11 cellular contexts compared by ENCODE assay signal in genomic region chr22:49999063-49999900, GRCh38. TPM values are rescaled to one million over a fixed set of nuclear protein-coding genes. Genes with fewer than 3 reads are reported as not detected.
DNase-seq lines count a peak whose midpoint lies in the region; ATAC-seq, FAIRE-seq and TF ChIP-seq lines count a peak whose summit lies in the region.
"Had no signal": no experiment of that assay in that cellular context is flagged by ENCODE, and none has a peak within 500 bp of the region (broad histone marks: within the 10 kb centered on the region; RNA-seq: fewer than 3 reads in every experiment).

No MANE protein-coding gene starts in this region.

- no peak overlapping the region for H3K27ac ChIP-seq in CD4-positive, alpha-beta T cell (ENCODE audit: low read depth, low read length)
- H3K27ac ChIP-seq in SK-N-SH (ENCODE audit: low read depth in 2 of 2, low read length in 1 of 2), result no peak overlapping the region
- no peak overlapping the region for H3K27ac ChIP-seq in endothelial cell of umbilical vein (ENCODE audit: insufficient read depth, low read depth, low read length)
- no peak overlapping the region for H3K27ac ChIP-seq in naive thymus-derived CD4-positive, alpha-beta T cell (ENCODE audit: low read depth, low read length)

- H3K9me1 ChIP-seq in endothelial cell of umbilical vein (replicated peaks; ENCODE audit: control insufficient read depth, extremely low read depth, insufficient read depth, low read length), result no peaks in the 10 kb centered on the region

- no peak overlapping the region for H3K9ac ChIP-seq in SK-N-SH
- no peak overlapping the region for H3K9ac ChIP-seq in endothelial cell of umbilical vein (replicated peaks; ENCODE audit: extremely low read depth, insufficient read depth, low read length)

- H3K4me1 Mint-ChIP-seq in CD4-positive, alpha-beta T cell (ENCODE audit: low read depth), result peaks cover 9% of the 10 kb centered on the region
- peaks cover 0 to 10% (median 8%) of the 10 kb centered on the region in 7 donors for H3K4me1 Mint-ChIP-seq in naive thymus-derived CD4-positive, alpha-beta T cell

- no peak for TF ChIP-seq EP300 in SK-N-SH (IDR thresholded peaks at IDR 0.05; ENCODE audit: borderline replicate concordance in 1 of 2, low read depth in 1 of 2, low read length in 1 of 2)

- H3K36me3 Mint-ChIP-seq in CD4-positive, alpha-beta T cell (ENCODE audit: low read depth), result no peaks in the 10 kb centered on the region
- H3K36me3 Mint-ChIP-seq in naive thymus-derived CD4-positive, alpha-beta T cell, result no peaks in the 10 kb centered on the region

- H3K36me3 ChIP-seq in SK-N-SH (replicated peaks in 1 of 2; ENCODE audit: control insufficient read depth in 1 of 2, insufficient read depth in 2 of 2, low read length in 1 of 2) (no peaks in the 10 kb centered on the region), endothelial cell of umbilical vein (ENCODE audit: control insufficient read depth in 2 of 2, extremely low read depth in 1 of 2, insufficient read depth in 2 of 2, low read length in 2 of 2) (no peaks in the 10 kb centered on the region)
- no peaks in the 10 kb centered on the region for H3K36me3 ChIP-seq in naive thymus-derived CD4-positive, alpha-beta T cell (ENCODE audit: control insufficient read depth in 2 of 3, insufficient read depth in 3 of 3, low read length in 3 of 3)

- H3K27me3 Mint-ChIP-seq in CD4-positive, alpha-beta T cell, result peaks cover 9% of the 10 kb centered on the region
- H3K27me3 Mint-ChIP-seq in naive thymus-derived CD4-positive, alpha-beta T cell, result peaks cover 0 to 7% (median 0%) of the 10 kb centered on the region in 5 donors

- H3K4me3 ChIP-seq in SK-N-SH (ENCODE audit: low read depth in 2 of 2, low read length in 1 of 2) (peak overlapping the region in 1 of 2 experiments; percentile 32; a peak in 1 of 4 replicates), endothelial cell of umbilical vein (replicated peaks in 1 of 3; ENCODE audit: insufficient read depth in 1 of 3, low read depth in 1 of 3, low read length in 3 of 3) (peak overlapping the region in 1 of 3 experiments; percentile 33)
- H3K4me3 ChIP-seq in naive thymus-derived CD4-positive, alpha-beta T cell (ENCODE audit: low read length), result no peak overlapping the region

- no peaks in the 10 kb centered on the region for H3K9me2 ChIP-seq in SK-N-SH

- no peak for TF ChIP-seq CTCF in CD4-positive, alpha-beta T cell (IDR thresholded peaks at IDR 0.05)
- TF ChIP-seq CTCF in SK-N-SH (IDR thresholded peaks at IDR 0.05) (no peak), endothelial cell of umbilical vein (IDR thresholded peaks at IDR 0.05; ENCODE audit: extremely low read depth in 1 of 2, insufficient read depth in 1 of 2, low read depth in 1 of 2, low read length in 2 of 2) (no peak)

- H3K27me3 ChIP-seq in CD4-positive, alpha-beta T cell (ENCODE audit: control insufficient read depth, insufficient read depth, low read length), result peaks cover 11% of the 10 kb centered on the region
- H3K27me3 ChIP-seq in SK-N-SH (ENCODE audit: insufficient read depth) (no peaks in the 10 kb centered on the region), endothelial cell of umbilical vein (ENCODE audit: control insufficient read depth in 2 of 2, insufficient read depth in 2 of 2, low read length in 2 of 2) (peaks cover 0 to under 1% of the 10 kb centered on the region in 2 experiments)
- no peaks in the 10 kb centered on the region for H3K27me3 ChIP-seq in naive thymus-derived CD4-positive, alpha-beta T cell (ENCODE audit: control insufficient read depth in 2 of 2, insufficient read depth in 2 of 2, low read length in 2 of 2)

- H3K4me2 ChIP-seq in SK-N-SH, result no peak overlapping the region
- no peak overlapping the region for H3K4me2 ChIP-seq in endothelial cell of umbilical vein (ENCODE audit: insufficient read depth, low read length)

- peak; percentile 70 for ATAC-seq in CD4-positive, alpha-beta T cell (ENCODE audit: poor library complexity)
- peak; percentile 78 for ATAC-seq in naive thymus-derived CD4-positive, alpha-beta T cell
- no peak for ATAC-seq in GM21390 (IDR thresholded peaks at IDR 0.05; ENCODE audit: unreplicated experiment)

- POLR2A ChIA-PET in CD4-positive, alpha-beta T cell (lab: Charles Lee), result no interaction called here
- POLR2A ChIA-PET in SK-N-SH (lab: Yijun Ruan, JAX), result no interaction called here
- POLR2A ChIA-PET in endothelial cell of umbilical vein (lab: Charles Lee), result no interaction called here
- POLR2A ChIA-PET in naive thymus-derived CD4-positive, alpha-beta T cell (lab: Charles Lee), result no interaction called here

- no peaks in the 10 kb centered on the region for H3K9me3 Mint-ChIP-seq in CD4-positive, alpha-beta T cell
- peaks cover 0 to 6% (median 0%) of the 10 kb centered on the region in 11 donors for H3K9me3 Mint-ChIP-seq in naive thymus-derived CD4-positive, alpha-beta T cell

- H2AFZ ChIP-seq in SK-N-SH (ENCODE audit: low read depth) (no peak overlapping the region), endothelial cell of umbilical vein (ENCODE audit: low read depth, low read length) (peak overlapping the region; percentile 81)

- CTCF ChIA-PET in CD4-positive, alpha-beta T cell (lab: Charles Lee), result no interaction called here
- CTCF ChIA-PET in SK-N-SH (lab: Yijun Ruan, JAX), result no interaction called here
- CTCF ChIA-PET in endothelial cell of umbilical vein (lab: Charles Lee), result interaction anchor here (1.2 to 1.5 kb wide), 2 partner anchors 25 to 30 kb away, joined by 3 read pairs; no protein-coding TSS in a partner anchor
- CTCF ChIA-PET in naive thymus-derived CD4-positive, alpha-beta T cell (lab: Charles Lee), result no interaction called here

- H4K20me1 ChIP-seq in SK-N-SH (ENCODE audit: insufficient read depth) (no peaks in the 10 kb centered on the region), endothelial cell of umbilical vein (replicated peaks; ENCODE audit: control insufficient read depth, extremely low read depth, insufficient read depth, low read length) (no peaks in the 10 kb centered on the region)

- peak in 1 of 10 experiments; percentile 19 for DNase-seq in CD4-positive, alpha-beta T cell
- DNase-seq in SK-N-SH (peak; percentile 96), endothelial cell of umbilical vein (ENCODE audit: low read depth, low spot score) (no peak), T-helper 1 cell (no peak), NCI-H2107 (lab: John Stamatoyannopoulos, UW) (no peak)
- peak in 1 of 9 donors; percentile 60 for DNase-seq in naive thymus-derived CD4-positive, alpha-beta T cell
- no peak for DNase-seq in central memory CD4-positive, alpha-beta T cell
- DNase-seq: activated naive CD4-positive, alpha-beta T cell treated with anti-CD3 and anti-CD28 coated beads, Interleukin-2, amount 50 U/mL, for 16 hours; DND-41; stimulated activated CD4-positive, alpha-beta T cell treated with anti-CD3 and anti-CD28 coated beads, Interleukin-1b, Interleukin-23, amount 100 ng/mL, for 48 hours had no signal

- no peaks in the 10 kb centered on the region for H3F3A ChIP-seq in SK-N-SH (replicated peaks; ENCODE audit: insufficient read depth)

- no peaks in the 10 kb centered on the region for H3K79me2 ChIP-seq in SK-N-SH (ENCODE audit: insufficient read depth)
- no peaks in the 10 kb centered on the region for H3K79me2 ChIP-seq in endothelial cell of umbilical vein (ENCODE audit: control insufficient read depth, insufficient read depth, low read length)

- TF ChIP-seq RAD21 in SK-N-SH (IDR thresholded peaks at IDR 0.05; ENCODE audit: low read length), result no peak

- intact Hi-C loops in CD4-positive, alpha-beta T cell (cut with DNase I, micrococcal nuclease), result no loop called here
- intact Hi-C loops in endothelial cell of umbilical vein (cut with micrococcal nuclease), result no loop called here
- intact Hi-C loops in naive thymus-derived CD4-positive, alpha-beta T cell (cut with micrococcal nuclease), result loop anchor here in 1 of 2 donors (10.0 kb wide), 1 partner anchor 176 kb away; the partner anchor contains the start of gene PANX2

- H3K4me1 ChIP-seq in SK-N-SH (ENCODE audit: control insufficient read depth in 1 of 2, insufficient read depth in 2 of 2, low read depth in 1 of 2, low read length in 1 of 2) (peaks cover 0 to 4% of the 10 kb centered on the region in 2 experiments; a peak in 1 of 4 replicates), endothelial cell of umbilical vein (ENCODE audit: control insufficient read depth, extremely low read depth, insufficient read depth, low read length) (no peaks in the 10 kb centered on the region)
- H3K4me1 ChIP-seq in naive thymus-derived CD4-positive, alpha-beta T cell (ENCODE audit: control insufficient read depth in 2 of 2, insufficient read depth in 2 of 2, low read length in 2 of 2), result no peaks in the 10 kb centered on the region

- dilution Hi-C loops in endothelial cell of umbilical vein (cut with MboI; ENCODE audit: extremely low pct_ligation_motif_present, low sequenced_read_pairs), result no loop called here

- 44% methylated on average over 22 of the region's 67 CpGs for WGBS in SK-N-SH (ENCODE audit: low lambda C conversion rate)

- no peak overlapping the region for H3K27ac Mint-ChIP-seq in CD4-positive, alpha-beta T cell
- H3K27ac Mint-ChIP-seq in naive thymus-derived CD4-positive, alpha-beta T cell, result no peak overlapping the region

- no TSS peak for BruUV-seq in endothelial cell of umbilical vein (replicated peaks; lab: Mats Ljungman, UMichigan)

- no peaks in the 10 kb centered on the region for H3K9me3 ChIP-seq in CD4-positive, alpha-beta T cell (ENCODE audit: control insufficient read depth, low read length)
- H3K9me3 ChIP-seq in SK-N-SH, result no peaks in the 10 kb centered on the region
- H3K9me3 ChIP-seq in endothelial cell of umbilical vein (replicated peaks; ENCODE audit: control insufficient read depth, insufficient read depth, low read length), result no peaks in the 10 kb centered on the region
- no peaks in the 10 kb centered on the region for H3K9me3 ChIP-seq in naive thymus-derived CD4-positive, alpha-beta T cell (ENCODE audit: control insufficient read depth in 2 of 3, low read length in 3 of 3)

- no peak overlapping the region for H3K4me3 Mint-ChIP-seq in CD4-positive, alpha-beta T cell
- H3K4me3 Mint-ChIP-seq in naive thymus-derived CD4-positive, alpha-beta T cell, result peak overlapping the region in 4 of 10 donors; percentile 6 to 37 (median 20)

- no peak for TF ChIP-seq POLR2A in endothelial cell of umbilical vein (IDR thresholded peaks at IDR 0.05; ENCODE audit: low read depth, low read length)

- no peak for FAIRE-seq in endothelial cell of umbilical vein (lab: Jason Lieb, UNC)

RNA-seq across cellular contexts. Expression of gene IL17REL, which starts 13.3 kb away (rescaled TPM):
- not detected for total RNA-seq in CD4-positive, alpha-beta T cell
- polyA plus RNA-seq in SK-N-SH (2012; rRNA removed), result not detected in 2 replicates
- polyA plus RNA-seq in SK-N-SH (2012; cell fraction: cytosol; rRNA removed), result not detected in 2 replicates
- polyA plus RNA-seq in SK-N-SH (2012; cell fraction: nucleus; rRNA removed), result 0.01 TPM in 1 of 2 replicates, not detected in the other
- total RNA-seq in endothelial cell of umbilical vein, result 0.12 and 0.15 TPM in 2 replicates
- 0.06 TPM in 2 replicates for polyA plus RNA-seq in endothelial cell of umbilical vein
- polyA plus RNA-seq in endothelial cell of umbilical vein (2011; cell fraction: cytosol; rRNA removed), result not detected in 2 replicates
- 0.26 and 0.28 TPM in 2 replicates for polyA plus RNA-seq in endothelial cell of umbilical vein (2011; cell fraction: nucleus; rRNA removed)
- polyA plus RNA-seq in endothelial cell of umbilical vein (2012), result 0.04 TPM in 1 of 2 replicates, not detected in the other
- polyA minus RNA-seq in endothelial cell of umbilical vein, result 0.06 TPM in 1 of 2 replicates, not detected in the other
- polyA minus RNA-seq in endothelial cell of umbilical vein (2011; cell fraction: cytosol; rRNA and poly(A)+ RNA removed), result not detected
- polyA minus RNA-seq in endothelial cell of umbilical vein (2011; cell fraction: nucleus; rRNA and poly(A)+ RNA removed), result 0.14 TPM in 1 of 2 replicates, not detected in the other
- total RNA-seq in naive thymus-derived CD4-positive, alpha-beta T cell, result not detected
- polyA plus RNA-seq in naive thymus-derived CD4-positive, alpha-beta T cell, result not detected

RNA-seq across cellular contexts. Expression of gene PIM3, which starts 38.7 kb away (rescaled TPM):
- 100 to 1,000 TPM; 224 to 230 TPM for total RNA-seq in CD4-positive, alpha-beta T cell
- polyA plus RNA-seq in SK-N-SH (2012; rRNA removed) (9.9 and 15.3 TPM in 2 replicates), endothelial cell of umbilical vein (131 and 172 TPM in 2 replicates)
- 6.3 and 10.1 TPM in 2 replicates for polyA plus RNA-seq in SK-N-SH (2012; cell fraction: cytosol; rRNA removed)
- polyA plus RNA-seq in SK-N-SH (2012; cell fraction: nucleus; rRNA removed), result 22.4 and 23.7 TPM in 2 replicates
- 185 and 219 TPM in 2 replicates for total RNA-seq in endothelial cell of umbilical vein
- polyA plus RNA-seq in endothelial cell of umbilical vein (2011; cell fraction: cytosol; rRNA removed), result 57.5 and 89.5 TPM in 2 replicates
- 94.6 and 107 TPM in 2 replicates for polyA plus RNA-seq in endothelial cell of umbilical vein (2011; cell fraction: nucleus; rRNA removed)
- 42.1 and 86.7 TPM in 2 replicates for polyA plus RNA-seq in endothelial cell of umbilical vein (2012)
- polyA minus RNA-seq in endothelial cell of umbilical vein, result 33.9 and 43.9 TPM in 2 replicates
- 25.2 TPM for polyA minus RNA-seq in endothelial cell of umbilical vein (2011; cell fraction: cytosol; rRNA and poly(A)+ RNA removed)
- 23.0 and 58.6 TPM in 2 replicates for polyA minus RNA-seq in endothelial cell of umbilical vein (2011; cell fraction: nucleus; rRNA and poly(A)+ RNA removed)
- 100 to 1,000 TPM in 2 of 5 experiments, 10 to 100 TPM in 3; 44.4 to 164 (median 78.3) TPM for total RNA-seq in naive thymus-derived CD4-positive, alpha-beta T cell
- 10 to 100 TPM; 21.3 to 38.8 TPM for polyA plus RNA-seq in naive thymus-derived CD4-positive, alpha-beta T cell

RNA-seq across cellular contexts. Expression of gene TTLL8, which starts 58.8 kb away (rescaled TPM):
- total RNA-seq in CD4-positive, alpha-beta T cell, result not detected
- polyA plus RNA-seq in SK-N-SH (2012; rRNA removed) (not detected in 2 replicates), endothelial cell of umbilical vein (not detected in 2 replicates)
- polyA plus RNA-seq in SK-N-SH (2012; cell fraction: cytosol; rRNA removed), result not detected in 2 replicates
- polyA plus RNA-seq in SK-N-SH (2012; cell fraction: nucleus; rRNA removed), result not detected in 2 replicates
- not detected in 2 replicates for total RNA-seq in endothelial cell of umbilical vein
- polyA plus RNA-seq in endothelial cell of umbilical vein (2011; cell fraction: cytosol; rRNA removed), result not detected in 2 replicates
- polyA plus RNA-seq in endothelial cell of umbilical vein (2011; cell fraction: nucleus; rRNA removed), result not detected in 2 replicates
- not detected in 2 replicates for polyA plus RNA-seq in endothelial cell of umbilical vein (2012)
- not detected in 2 replicates for polyA minus RNA-seq in endothelial cell of umbilical vein
- polyA minus RNA-seq in endothelial cell of umbilical vein (2011; cell fraction: cytosol; rRNA and poly(A)+ RNA removed), result not detected
- not detected in 2 replicates for polyA minus RNA-seq in endothelial cell of umbilical vein (2011; cell fraction: nucleus; rRNA and poly(A)+ RNA removed)
- not detected for total RNA-seq in naive thymus-derived CD4-positive, alpha-beta T cell
- polyA plus RNA-seq in naive thymus-derived CD4-positive, alpha-beta T cell, result not detected
